In genomic region chr19:36265064-36265463, GRCh38 we compare ENCODE assay signal across 18 cellular contexts. TPM values are rescaled to one million over a fixed set of nuclear protein-coding genes. Genes with fewer than 3 reads are reported as not detected.
DNase-seq lines count a peak whose midpoint lies in the region; ATAC-seq and TF ChIP-seq lines count a peak whose summit lies in the region.
"Had no signal": no experiment of that assay in that cellular context is flagged by ENCODE, and none has a peak within 500 bp of the region (broad histone marks: within the 10 kb centered on the region; RNA-seq: fewer than 3 reads in every experiment).

No MANE protein-coding gene starts in this region.

- H3K9me3 ChIP-seq in right cardiac atrium (ENCODE audit: control insufficient read depth, low read length) (no peaks in the 10 kb centered on the region), prostate gland (no peaks in the 10 kb centered on the region)

- H3K4me3 ChIP-seq in right cardiac atrium (ENCODE audit: low read length): no peak overlapping the region
- H3K4me3 ChIP-seq in prostate gland: no peak overlapping the region
- H3K4me3 ChIP-seq: BLaER1 had no signal

- H3K4me3 Mint-ChIP-seq in neural crest cell: peak overlapping the region; percentile 4
- H3K4me3 Mint-ChIP-seq: CD14-positive monocyte; CD4-positive, alpha-beta memory T cell; HFFc6 had no signal

- peak; percentile 63 for ATAC-seq in Right ventricle myocardium inferior
- no peak for ATAC-seq in right cardiac atrium
- ATAC-seq: HCT116, HepG2 had no signal

- in situ Hi-C loops in G401 (cut with HindIII; ENCODE audit: low sequenced_read_pairs): no loop called here

- H3K27ac Mint-ChIP-seq in neural crest cell (ENCODE audit: unreplicated experiment): no peak overlapping the region
- H3K27ac Mint-ChIP-seq: CD14-positive monocyte; CD4-positive, alpha-beta memory T cell; HFFc6 had no signal

- no peaks in the 10 kb centered on the region for H3K27me3 Mint-ChIP-seq in neural crest cell (ENCODE audit: low read depth)
- H3K27me3 Mint-ChIP-seq: CD4-positive, alpha-beta memory T cell had no signal

- intact Hi-C loops in Right ventricle myocardium inferior (cut with DNase I) (no loop called here), right cardiac atrium (cut with DNase I) (no loop called here), prostate gland (cut with DNase I) (no loop called here)

- H3K4me1 Mint-ChIP-seq in neural crest cell: no peaks in the 10 kb centered on the region
- H3K4me1 Mint-ChIP-seq: CD14-positive monocyte had no signal

- H3K27me3 ChIP-seq in right cardiac atrium (ENCODE audit: control insufficient read depth, insufficient read depth): no peaks in the 10 kb centered on the region
- no peaks in the 10 kb centered on the region for H3K27me3 ChIP-seq in prostate gland (replicated peaks; ENCODE audit: insufficient read depth)
- H3K27me3 ChIP-seq: BLaER1 had no signal

- DNase-seq in Right ventricle myocardium inferior (ENCODE audit: missing footprints): no peak
- DNase-seq in right cardiac atrium: no peak
- peak; percentile 54 for DNase-seq in G401 (ENCODE audit: low spot score)
- DNase-seq in neural crest cell (ENCODE audit: low read depth, low spot score): no peak
- DNase-seq in ureter (ENCODE audit: low spot score): peak; percentile 18
- DNase-seq in NCI-H2029 (lab: John Stamatoyannopoulos, UW): no peak
- DNase-seq in prostate gland (ENCODE audit: low spot score): no peak
- DNase-seq: 8988T; CD4-positive, alpha-beta memory T cell; DMS153; DMS79; GF-D8; GOT3; HFFc6 had no signal

- H3K4me1 ChIP-seq in right cardiac atrium (ENCODE audit: control insufficient read depth, insufficient read depth, low read length): no peaks in the 10 kb centered on the region
- no peaks in the 10 kb centered on the region for H3K4me1 ChIP-seq in prostate gland (replicated peaks)
- H3K4me1 ChIP-seq: BLaER1 had no signal

- no peak for TF ChIP-seq POLR2A in prostate gland (IDR thresholded peaks at IDR 0.05)

- H3K36me3 ChIP-seq in prostate gland: no peaks in the 10 kb centered on the region

- TF ChIP-seq CTCF in neural crest cell (conservative IDR thresholded peaks at IDR 0.05) (no peak), prostate gland (IDR thresholded peaks at IDR 0.05) (no peak)

- H3K36me3 Mint-ChIP-seq in neural crest cell (ENCODE audit: low read depth): peaks cover 11% of the 10 kb centered on the region
- H3K36me3 Mint-ChIP-seq: CD14-positive monocyte had no signal

- no peak overlapping the region for H3K27ac ChIP-seq in right cardiac atrium (ENCODE audit: low read length)
- no peak overlapping the region for H3K27ac ChIP-seq in prostate gland
- H3K27ac ChIP-seq: BLaER1 had no signal

- H3K9me3 Mint-ChIP-seq in neural crest cell: peaks cover 9% of the 10 kb centered on the region

- 89% methylated on average over 4 of the region's 4 CpGs for WGBS in right cardiac atrium
- 89% methylated on average over 4 of the region's 4 CpGs for WGBS in prostate gland

RNA-seq across cellular contexts. Expression of gene ZNF146, which starts 50.2 kb away (rescaled TPM):
- total RNA-seq in Right ventricle myocardium inferior (34.3 TPM), right cardiac atrium (10 to 100 TPM; 33.5 to 45.8 (median 38.8) TPM), neural crest cell (88.0 and 90.5 TPM in 2 replicates), ureter (70.3 TPM), prostate gland (10 to 100 TPM; 46.9 to 83.6 TPM)
- 18.8 TPM for polyA plus RNA-seq in right cardiac atrium
- 35.3 and 84.9 TPM in 2 replicates for total RNA-seq in G401 (2014; rRNA removed; shearing (Covaris generic))

RNA-seq across cellular contexts. Expression of gene ZNF565, which starts 50.6 kb away (rescaled TPM):
- total RNA-seq in Right ventricle myocardium inferior (4.6 TPM), right cardiac atrium (1 to 10 TPM; 4.0 to 5.0 (median 4.9) TPM), neural crest cell (5.6 and 6.6 TPM in 2 replicates), ureter (7.5 TPM), prostate gland (1 to 10 TPM; 3.6 to 6.4 TPM)
- 3.2 TPM for polyA plus RNA-seq in right cardiac atrium
- total RNA-seq in G401 (2014; rRNA removed; shearing (Covaris generic)): 0.74 and 3.5 TPM in 2 replicates

Comparison
In these comparisons a context has a peak if more than half of its experiments do, and no peak if none do; other contexts are left out.
1. DNase-seq: peak in G401 (single experiment) and ureter (single experiment); none in Right ventricle myocardium inferior (single experiment), right cardiac atrium (0 of 3), neural crest cell (single experiment), NCI-H2029 (single experiment) and prostate gland (single experiment).